Comparison of ENCODE assay signal across 1 cellular context in the genomic region with DNA sequence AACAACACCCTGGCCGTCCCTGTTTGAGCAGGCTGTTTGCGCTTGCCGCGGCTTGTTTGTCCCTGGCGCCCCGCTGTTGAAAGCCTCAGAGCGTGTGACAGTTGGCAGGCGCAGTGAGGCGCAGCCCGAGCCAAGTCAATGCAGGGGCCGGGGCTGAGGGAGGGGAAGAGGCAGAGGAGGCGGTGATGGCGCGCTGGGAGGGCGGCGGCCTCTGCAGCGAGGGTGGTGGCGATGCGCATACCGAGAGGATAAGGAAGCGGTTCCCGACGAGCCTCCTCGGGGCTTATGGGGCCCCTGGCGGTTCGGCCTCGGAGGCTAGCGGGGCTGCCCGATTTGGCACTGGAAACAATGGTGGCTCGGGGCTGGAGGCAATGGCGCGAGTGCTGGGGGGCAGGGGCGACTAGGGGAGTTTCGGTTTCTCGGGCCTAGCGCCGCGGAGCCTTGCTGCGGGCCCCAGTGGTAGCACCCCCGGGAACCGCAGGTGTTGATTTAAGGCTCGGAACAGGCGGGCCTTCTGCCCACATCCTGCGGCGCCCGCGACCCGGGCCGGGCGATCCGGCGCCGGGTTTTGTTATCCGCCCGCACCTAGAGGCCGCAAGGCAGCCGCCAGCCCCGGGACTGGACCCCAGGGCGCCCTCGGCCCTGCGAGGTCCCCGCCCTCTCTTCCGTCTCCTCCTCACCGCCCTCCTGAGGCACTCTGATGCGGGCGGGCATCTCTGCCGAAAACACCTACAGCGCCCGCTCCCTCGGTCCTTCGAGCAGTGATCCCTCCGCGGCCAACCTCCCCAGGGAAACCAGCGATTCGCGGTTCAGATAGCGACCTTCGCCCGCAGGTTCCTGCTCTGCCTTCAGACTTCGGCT.
TF ChIP-seq lines count a peak whose summit lies in the region.

No MANE protein-coding gene starts in this region.

TF ChIP-seq in H1, 55 proteins besides CTCF, POLR2A, EP300 and RAD21 (continues in another document):
- TF ChIP-seq, protein P1, sequence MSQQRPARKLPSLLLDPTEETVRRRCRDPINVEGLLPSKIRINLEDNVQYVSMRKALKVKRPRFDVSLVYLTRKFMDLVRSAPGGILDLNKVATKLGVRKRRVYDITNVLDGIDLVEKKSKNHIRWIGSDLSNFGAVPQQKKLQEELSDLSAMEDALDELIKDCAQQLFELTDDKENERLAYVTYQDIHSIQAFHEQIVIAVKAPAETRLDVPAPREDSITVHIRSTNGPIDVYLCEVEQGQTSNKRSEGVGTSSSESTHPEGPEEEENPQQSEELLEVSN (IDR thresholded peaks at IDR 0.05): peak; percentile 39; the same call in 1 of the 2 replicates
- TF ChIP-seq EGR1 (IDR thresholded peaks at IDR 0.05; ENCODE audit: borderline replicate concordance, low read depth, low read length) (peak; percentile 54; the same call in 1 of the 2 replicates), SAP30 (IDR thresholded peaks at IDR 0.05; ENCODE audit: insufficient read depth, insufficient replicate concordance, low read length) (no peak), SP4 (IDR thresholded peaks at IDR 0.05; ENCODE audit: low read length) (no peak; the same call in 1 of the 2 replicates), FOSL1 (IDR thresholded peaks at IDR 0.05; ENCODE audit: insufficient read depth, low read depth, low read length) (no peak), TAF1 (IDR thresholded peaks at IDR 0.05; ENCODE audit: low read depth, low read length) (0 out of 2 replicates have a peak, but pooled peaks have one; percentile 29), CEBPB (IDR thresholded peaks at IDR 0.05; ENCODE audit: low read depth, low read length) (no peak), BRCA1 (IDR thresholded peaks at IDR 0.05; ENCODE audit: low read depth, low read length) (no peak), ASH2L (IDR thresholded peaks at IDR 0.05; ENCODE audit: low read length) (peak; percentile 72), POLR2AphosphoS5 (IDR thresholded peaks at IDR 0.05; ENCODE audit: low read depth, low read length) (no peak), RNF2 (IDR thresholded peaks at IDR 0.05; ENCODE audit: borderline replicate concordance, low read depth, low read length, missing control alignments, poor library complexity, severe bottlenecking) (no peak), TBP (IDR thresholded peaks at IDR 0.05; ENCODE audit: low read depth, low read length) (peak; percentile 37), GABPA (IDR thresholded peaks at IDR 0.05; ENCODE audit: borderline replicate concordance, insufficient read depth, low read length) (no peak), MAFK (IDR thresholded peaks at IDR 0.05; ENCODE audit: low read depth, low read length) (no peak), HDAC6 (IDR thresholded peaks at IDR 0.05; ENCODE audit: low read depth, low read length) (no peak), NRF1 (IDR thresholded peaks at IDR 0.05; ENCODE audit: low read depth, low read length) (no peak), KDM4A (IDR thresholded peaks at IDR 0.05; ENCODE audit: low read depth, low read length, severe bottlenecking) (peak; percentile 91), RBBP5 (IDR thresholded peaks at IDR 0.05; ENCODE audit: borderline replicate concordance, low read depth, low read length) (no peak; the same call in 1 of the 2 replicates), PHF8 (conservative IDR thresholded peaks at IDR 0.05; ENCODE audit: low read depth, low read length) (peak; percentile 40; the same call in 1 of the 2 replicates), BCL11A (IDR thresholded peaks at IDR 0.05; ENCODE audit: low read depth in 2 of 2, low read length in 2 of 2) (no peak), ZNF274 (IDR thresholded peaks at IDR 0.05; ENCODE audit: borderline replicate concordance, extremely low read depth, low read length) (no peak), CBX8 (IDR thresholded peaks at IDR 0.05; ENCODE audit: borderline replicate concordance, low read depth, low read length) (no peak), CHD1 (IDR thresholded peaks at IDR 0.05; ENCODE audit: low read depth, low read length) (no peak), CREB1 (IDR thresholded peaks at IDR 0.05) (peak; percentile 21; the same call in 1 of the 2 replicates), SP2 (IDR thresholded peaks at IDR 0.05; ENCODE audit: low read length) (no peak), TCF12 (IDR thresholded peaks at IDR 0.05; ENCODE audit: low read depth, low read length) (no peak), CTBP2 (IDR thresholded peaks at IDR 0.05; ENCODE audit: borderline replicate concordance, insufficient read depth, insufficient read length, low read length) (peak; percentile 60), CHD2 (IDR thresholded peaks at IDR 0.05; ENCODE audit: low read length) (no peak), SIRT6 (IDR thresholded peaks at IDR 0.05; ENCODE audit: low read length) (no peak), BACH1 (IDR thresholded peaks at IDR 0.05; ENCODE audit: low read length) (no peak), SRF (IDR thresholded peaks at IDR 0.05; ENCODE audit: low read depth, low read length) (no peak), SUZ12 (IDR thresholded peaks at IDR 0.05; ENCODE audit: low read length) (no peak), SIX5 (IDR thresholded peaks at IDR 0.05; ENCODE audit: low read depth, low read length) (no peak), HDAC2 (IDR thresholded peaks at IDR 0.05; ENCODE audit: borderline replicate concordance in 1 of 2, low read depth in 2 of 2, low read length in 2 of 2) (0 out of 4 replicates have a peak, but pooled peaks of 1 of the 2 experiments have one; percentile 66), JUN (IDR thresholded peaks at IDR 0.05; ENCODE audit: low read depth, low read length) (no peak), KDM5A (IDR thresholded peaks at IDR 0.05; ENCODE audit: low read length) (no peak), RFX5 (IDR thresholded peaks at IDR 0.05; ENCODE audit: borderline replicate concordance, low read depth, low read length) (no peak), JUND (IDR thresholded peaks at IDR 0.05; ENCODE audit: low read length) (no peak), TAF7 (optimal IDR thresholded peaks at IDR 0.05; ENCODE audit: borderline replicate concordance, low read depth, low read length) (no peak), SP1 (IDR thresholded peaks at IDR 0.05; ENCODE audit: low read depth, low read length) (peak; percentile 91), YY1 (IDR thresholded peaks at IDR 0.05; ENCODE audit: low read depth, low read length) (peak; percentile 83; the same call in 1 of the 2 replicates), SIN3A (conservative IDR thresholded peaks at IDR 0.05 in 1 of 2, IDR thresholded peaks at IDR 0.05 in 1 of 2; ENCODE audit: low read depth in 1 of 2, low read length in 2 of 2) (peak; percentile 27 to 67; a peak in 1 of 4 replicates), RXRA (IDR thresholded peaks at IDR 0.05; ENCODE audit: insufficient read depth, low read depth, low read length) (no peak), GTF2F1 (IDR thresholded peaks at IDR 0.05; ENCODE audit: borderline replicate concordance, low read depth, low read length) (no peak), CBX5 (IDR thresholded peaks at IDR 0.05; ENCODE audit: low read depth, low read length) (no peak), POU5F1 (IDR thresholded peaks at IDR 0.05; ENCODE audit: low read depth, low read length) (no peak), EZH2 (IDR thresholded peaks at IDR 0.05; ENCODE audit: low read depth, low read length, severe bottlenecking) (no peak), NANOG (IDR thresholded peaks at IDR 0.05; ENCODE audit: insufficient read depth, low read depth, low read length, poor library complexity, severe bottlenecking) (no peak), TEAD4 (IDR thresholded peaks at IDR 0.05; ENCODE audit: low read depth, low read length) (peak; percentile 78)
- TF ChIP-seq, protein P2, sequence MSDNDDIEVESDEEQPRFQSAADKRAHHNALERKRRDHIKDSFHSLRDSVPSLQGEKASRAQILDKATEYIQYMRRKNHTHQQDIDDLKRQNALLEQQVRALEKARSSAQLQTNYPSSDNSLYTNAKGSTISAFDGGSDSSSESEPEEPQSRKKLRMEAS (IDR thresholded peaks at IDR 0.05): peak; percentile 62
- TF ChIP-seq, protein P3, sequence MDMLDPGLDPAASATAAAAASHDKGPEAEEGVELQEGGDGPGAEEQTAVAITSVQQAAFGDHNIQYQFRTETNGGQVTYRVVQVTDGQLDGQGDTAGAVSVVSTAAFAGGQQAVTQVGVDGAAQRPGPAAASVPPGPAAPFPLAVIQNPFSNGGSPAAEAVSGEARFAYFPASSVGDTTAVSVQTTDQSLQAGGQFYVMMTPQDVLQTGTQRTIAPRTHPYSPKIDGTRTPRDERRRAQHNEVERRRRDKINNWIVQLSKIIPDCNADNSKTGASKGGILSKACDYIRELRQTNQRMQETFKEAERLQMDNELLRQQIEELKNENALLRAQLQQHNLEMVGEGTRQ (IDR thresholded peaks at IDR 0.05; ENCODE audit: low read length): no peak
- TF ChIP-seq, protein P4, sequence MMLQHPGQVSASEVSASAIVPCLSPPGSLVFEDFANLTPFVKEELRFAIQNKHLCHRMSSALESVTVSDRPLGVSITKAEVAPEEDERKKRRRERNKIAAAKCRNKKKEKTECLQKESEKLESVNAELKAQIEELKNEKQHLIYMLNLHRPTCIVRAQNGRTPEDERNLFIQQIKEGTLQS (IDR thresholded peaks at IDR 0.05; ENCODE audit: insufficient read depth, low read depth, low read length): no peak
- TF ChIP-seq, protein P5, sequence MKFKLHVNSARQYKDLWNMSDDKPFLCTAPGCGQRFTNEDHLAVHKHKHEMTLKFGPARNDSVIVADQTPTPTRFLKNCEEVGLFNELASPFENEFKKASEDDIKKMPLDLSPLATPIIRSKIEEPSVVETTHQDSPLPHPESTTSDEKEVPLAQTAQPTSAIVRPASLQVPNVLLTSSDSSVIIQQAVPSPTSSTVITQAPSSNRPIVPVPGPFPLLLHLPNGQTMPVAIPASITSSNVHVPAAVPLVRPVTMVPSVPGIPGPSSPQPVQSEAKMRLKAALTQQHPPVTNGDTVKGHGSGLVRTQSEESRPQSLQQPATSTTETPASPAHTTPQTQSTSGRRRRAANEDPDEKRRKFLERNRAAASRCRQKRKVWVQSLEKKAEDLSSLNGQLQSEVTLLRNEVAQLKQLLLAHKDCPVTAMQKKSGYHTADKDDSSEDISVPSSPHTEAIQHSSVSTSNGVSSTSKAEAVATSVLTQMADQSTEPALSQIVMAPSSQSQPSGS (IDR thresholded peaks at IDR 0.05; ENCODE audit: low read length): no peak
- TF ChIP-seq, protein P6, sequence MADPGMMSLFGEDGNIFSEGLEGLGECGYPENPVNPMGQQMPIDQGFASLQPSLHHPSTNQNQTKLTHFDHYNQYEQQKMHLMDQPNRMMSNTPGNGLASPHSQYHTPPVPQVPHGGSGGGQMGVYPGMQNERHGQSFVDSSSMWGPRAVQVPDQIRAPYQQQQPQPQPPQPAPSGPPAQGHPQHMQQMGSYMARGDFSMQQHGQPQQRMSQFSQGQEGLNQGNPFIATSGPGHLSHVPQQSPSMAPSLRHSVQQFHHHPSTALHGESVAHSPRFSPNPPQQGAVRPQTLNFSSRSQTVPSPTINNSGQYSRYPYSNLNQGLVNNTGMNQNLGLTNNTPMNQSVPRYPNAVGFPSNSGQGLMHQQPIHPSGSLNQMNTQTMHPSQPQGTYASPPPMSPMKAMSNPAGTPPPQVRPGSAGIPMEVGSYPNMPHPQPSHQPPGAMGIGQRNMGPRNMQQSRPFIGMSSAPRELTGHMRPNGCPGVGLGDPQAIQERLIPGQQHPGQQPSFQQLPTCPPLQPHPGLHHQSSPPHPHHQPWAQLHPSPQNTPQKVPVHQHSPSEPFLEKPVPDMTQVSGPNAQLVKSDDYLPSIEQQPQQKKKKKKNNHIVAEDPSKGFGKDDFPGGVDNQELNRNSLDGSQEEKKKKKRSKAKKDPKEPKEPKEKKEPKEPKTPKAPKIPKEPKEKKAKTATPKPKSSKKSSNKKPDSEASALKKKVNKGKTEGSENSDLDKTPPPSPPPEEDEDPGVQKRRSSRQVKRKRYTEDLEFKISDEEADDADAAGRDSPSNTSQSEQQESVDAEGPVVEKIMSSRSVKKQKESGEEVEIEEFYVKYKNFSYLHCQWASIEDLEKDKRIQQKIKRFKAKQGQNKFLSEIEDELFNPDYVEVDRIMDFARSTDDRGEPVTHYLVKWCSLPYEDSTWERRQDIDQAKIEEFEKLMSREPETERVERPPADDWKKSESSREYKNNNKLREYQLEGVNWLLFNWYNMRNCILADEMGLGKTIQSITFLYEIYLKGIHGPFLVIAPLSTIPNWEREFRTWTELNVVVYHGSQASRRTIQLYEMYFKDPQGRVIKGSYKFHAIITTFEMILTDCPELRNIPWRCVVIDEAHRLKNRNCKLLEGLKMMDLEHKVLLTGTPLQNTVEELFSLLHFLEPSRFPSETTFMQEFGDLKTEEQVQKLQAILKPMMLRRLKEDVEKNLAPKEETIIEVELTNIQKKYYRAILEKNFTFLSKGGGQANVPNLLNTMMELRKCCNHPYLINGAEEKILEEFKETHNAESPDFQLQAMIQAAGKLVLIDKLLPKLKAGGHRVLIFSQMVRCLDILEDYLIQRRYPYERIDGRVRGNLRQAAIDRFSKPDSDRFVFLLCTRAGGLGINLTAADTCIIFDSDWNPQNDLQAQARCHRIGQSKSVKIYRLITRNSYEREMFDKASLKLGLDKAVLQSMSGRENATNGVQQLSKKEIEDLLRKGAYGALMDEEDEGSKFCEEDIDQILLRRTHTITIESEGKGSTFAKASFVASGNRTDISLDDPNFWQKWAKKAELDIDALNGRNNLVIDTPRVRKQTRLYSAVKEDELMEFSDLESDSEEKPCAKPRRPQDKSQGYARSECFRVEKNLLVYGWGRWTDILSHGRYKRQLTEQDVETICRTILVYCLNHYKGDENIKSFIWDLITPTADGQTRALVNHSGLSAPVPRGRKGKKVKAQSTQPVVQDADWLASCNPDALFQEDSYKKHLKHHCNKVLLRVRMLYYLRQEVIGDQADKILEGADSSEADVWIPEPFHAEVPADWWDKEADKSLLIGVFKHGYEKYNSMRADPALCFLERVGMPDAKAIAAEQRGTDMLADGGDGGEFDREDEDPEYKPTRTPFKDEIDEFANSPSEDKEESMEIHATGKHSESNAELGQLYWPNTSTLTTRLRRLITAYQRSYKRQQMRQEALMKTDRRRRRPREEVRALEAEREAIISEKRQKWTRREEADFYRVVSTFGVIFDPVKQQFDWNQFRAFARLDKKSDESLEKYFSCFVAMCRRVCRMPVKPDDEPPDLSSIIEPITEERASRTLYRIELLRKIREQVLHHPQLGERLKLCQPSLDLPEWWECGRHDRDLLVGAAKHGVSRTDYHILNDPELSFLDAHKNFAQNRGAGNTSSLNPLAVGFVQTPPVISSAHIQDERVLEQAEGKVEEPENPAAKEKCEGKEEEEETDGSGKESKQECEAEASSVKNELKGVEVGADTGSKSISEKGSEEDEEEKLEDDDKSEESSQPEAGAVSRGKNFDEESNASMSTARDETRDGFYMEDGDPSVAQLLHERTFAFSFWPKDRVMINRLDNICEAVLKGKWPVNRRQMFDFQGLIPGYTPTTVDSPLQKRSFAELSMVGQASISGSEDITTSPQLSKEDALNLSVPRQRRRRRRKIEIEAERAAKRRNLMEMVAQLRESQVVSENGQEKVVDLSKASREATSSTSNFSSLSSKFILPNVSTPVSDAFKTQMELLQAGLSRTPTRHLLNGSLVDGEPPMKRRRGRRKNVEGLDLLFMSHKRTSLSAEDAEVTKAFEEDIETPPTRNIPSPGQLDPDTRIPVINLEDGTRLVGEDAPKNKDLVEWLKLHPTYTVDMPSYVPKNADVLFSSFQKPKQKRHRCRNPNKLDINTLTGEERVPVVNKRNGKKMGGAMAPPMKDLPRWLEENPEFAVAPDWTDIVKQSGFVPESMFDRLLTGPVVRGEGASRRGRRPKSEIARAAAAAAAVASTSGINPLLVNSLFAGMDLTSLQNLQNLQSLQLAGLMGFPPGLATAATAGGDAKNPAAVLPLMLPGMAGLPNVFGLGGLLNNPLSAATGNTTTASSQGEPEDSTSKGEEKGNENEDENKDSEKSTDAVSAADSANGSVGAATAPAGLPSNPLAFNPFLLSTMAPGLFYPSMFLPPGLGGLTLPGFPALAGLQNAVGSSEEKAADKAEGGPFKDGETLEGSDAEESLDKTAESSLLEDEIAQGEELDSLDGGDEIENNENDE (IDR thresholded peaks at IDR 0.05; ENCODE audit: insufficient replicate concordance, low read length): no peak
